In the genomic region with DNA sequence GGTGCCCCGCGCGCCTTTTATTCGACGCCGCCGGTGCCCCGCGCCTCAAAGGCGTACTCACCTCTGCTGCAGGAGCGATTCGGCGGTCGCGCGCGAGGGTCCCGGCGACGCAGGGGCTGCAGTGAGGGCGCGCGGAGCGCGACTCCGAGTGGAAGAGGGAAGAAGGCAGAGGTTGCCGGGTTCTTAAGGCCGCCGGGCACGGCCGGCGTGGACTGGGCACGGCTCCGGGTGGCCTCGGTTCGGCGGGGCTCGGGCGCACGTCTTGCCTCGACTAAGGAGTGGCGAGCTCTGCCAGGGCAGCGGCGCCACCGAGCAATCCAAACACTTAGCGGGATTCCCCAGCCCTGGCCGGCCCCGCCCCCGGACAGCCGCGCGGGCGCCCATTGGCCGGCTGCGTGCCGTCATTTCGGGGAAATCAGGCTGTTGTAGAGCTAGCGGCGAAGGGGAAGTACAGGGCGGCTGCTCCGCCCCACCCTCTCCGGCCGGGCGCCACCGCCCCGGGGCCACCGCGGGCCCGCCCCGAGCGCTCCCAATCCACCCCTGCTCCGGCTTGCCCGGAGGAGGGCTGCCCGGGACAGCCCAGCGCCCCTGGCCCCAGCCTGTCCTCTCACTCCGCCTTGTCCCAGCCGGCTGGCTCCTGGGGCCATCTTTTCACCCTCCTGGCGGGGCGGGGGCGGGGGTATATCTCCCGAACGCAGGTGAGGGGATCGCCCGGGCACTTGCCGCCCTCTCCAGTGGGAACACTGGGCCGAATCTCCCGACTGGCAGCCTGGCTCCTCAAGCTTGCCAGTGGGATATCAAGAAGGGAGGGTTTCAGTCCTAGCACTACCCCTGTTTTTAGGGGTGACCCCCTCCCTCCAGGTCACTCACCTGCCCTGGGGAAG, we compare ENCODE assay signal across 1 cellular context.
A peak's percentile ranks its signal among the peaks of the same experiment; 100 is the strongest.
TF ChIP-seq lines count a peak whose summit lies in the region.

A gene with protein sequence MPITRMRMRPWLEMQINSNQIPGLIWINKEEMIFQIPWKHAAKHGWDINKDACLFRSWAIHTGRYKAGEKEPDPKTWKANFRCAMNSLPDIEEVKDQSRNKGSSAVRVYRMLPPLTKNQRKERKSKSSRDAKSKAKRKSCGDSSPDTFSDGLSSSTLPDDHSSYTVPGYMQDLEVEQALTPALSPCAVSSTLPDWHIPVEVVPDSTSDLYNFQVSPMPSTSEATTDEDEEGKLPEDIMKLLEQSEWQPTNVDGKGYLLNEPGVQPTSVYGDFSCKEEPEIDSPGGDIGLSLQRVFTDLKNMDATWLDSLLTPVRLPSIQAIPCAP (minus strand): TSS at position 290 of the 884 bp plus-strand sequence. CDS start 1,295 bp downstream, outside the sequence.

TF ChIP-seq in GM12878, 131 proteins besides CTCF, POLR2A, EP300 and RAD21 (continued from another document and continues in another):
- TF ChIP-seq, protein P1, sequence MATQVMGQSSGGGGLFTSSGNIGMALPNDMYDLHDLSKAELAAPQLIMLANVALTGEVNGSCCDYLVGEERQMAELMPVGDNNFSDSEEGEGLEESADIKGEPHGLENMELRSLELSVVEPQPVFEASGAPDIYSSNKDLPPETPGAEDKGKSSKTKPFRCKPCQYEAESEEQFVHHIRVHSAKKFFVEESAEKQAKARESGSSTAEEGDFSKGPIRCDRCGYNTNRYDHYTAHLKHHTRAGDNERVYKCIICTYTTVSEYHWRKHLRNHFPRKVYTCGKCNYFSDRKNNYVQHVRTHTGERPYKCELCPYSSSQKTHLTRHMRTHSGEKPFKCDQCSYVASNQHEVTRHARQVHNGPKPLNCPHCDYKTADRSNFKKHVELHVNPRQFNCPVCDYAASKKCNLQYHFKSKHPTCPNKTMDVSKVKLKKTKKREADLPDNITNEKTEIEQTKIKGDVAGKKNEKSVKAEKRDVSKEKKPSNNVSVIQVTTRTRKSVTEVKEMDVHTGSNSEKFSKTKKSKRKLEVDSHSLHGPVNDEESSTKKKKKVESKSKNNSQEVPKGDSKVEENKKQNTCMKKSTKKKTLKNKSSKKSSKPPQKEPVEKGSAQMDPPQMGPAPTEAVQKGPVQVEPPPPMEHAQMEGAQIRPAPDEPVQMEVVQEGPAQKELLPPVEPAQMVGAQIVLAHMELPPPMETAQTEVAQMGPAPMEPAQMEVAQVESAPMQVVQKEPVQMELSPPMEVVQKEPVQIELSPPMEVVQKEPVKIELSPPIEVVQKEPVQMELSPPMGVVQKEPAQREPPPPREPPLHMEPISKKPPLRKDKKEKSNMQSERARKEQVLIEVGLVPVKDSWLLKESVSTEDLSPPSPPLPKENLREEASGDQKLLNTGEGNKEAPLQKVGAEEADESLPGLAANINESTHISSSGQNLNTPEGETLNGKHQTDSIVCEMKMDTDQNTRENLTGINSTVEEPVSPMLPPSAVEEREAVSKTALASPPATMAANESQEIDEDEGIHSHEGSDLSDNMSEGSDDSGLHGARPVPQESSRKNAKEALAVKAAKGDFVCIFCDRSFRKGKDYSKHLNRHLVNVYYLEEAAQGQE (IDR thresholded peaks at IDR 0.05; ENCODE audit: low read depth, low read length) = no peak
- peak in 1 of 2 experiments; percentile 53; a peak in 1 of 3 replicates for TF ChIP-seq EGR1 (IDR thresholded peaks at IDR 0.05; ENCODE audit: borderline replicate concordance in 1 of 2, low read depth in 2 of 2, low read length in 2 of 2)
- no peak for TF ChIP-seq SUPT20H (IDR thresholded peaks at IDR 0.05; ENCODE audit: borderline replicate concordance, control insufficient read depth, low read depth, low read length)
- TF ChIP-seq CHD2 (IDR thresholded peaks at IDR 0.05; ENCODE audit: borderline replicate concordance, low read depth, low read length) = 0 out of 2 replicates have a peak, but pooled peaks have one; percentile 6
- TF ChIP-seq WRNIP1 (IDR thresholded peaks at IDR 0.05; ENCODE audit: borderline replicate concordance, low read depth, low read length) = no peak
- TF ChIP-seq NRF1 (conservative IDR thresholded peaks at IDR 0.05; ENCODE audit: low read depth, low read length) = no peak
- 0 out of 2 replicates have a peak, but pooled peaks have one; percentile 17 for TF ChIP-seq HCFC1 (IDR thresholded peaks at IDR 0.05; ENCODE audit: low read length)
- TF ChIP-seq ZNF217 (IDR thresholded peaks at IDR 0.05) = no peak
- TF ChIP-seq TCF3 (IDR thresholded peaks at IDR 0.05; ENCODE audit: borderline replicate concordance, insufficient read depth, low read depth, low read length) = 0 out of 2 replicates have a peak, but pooled peaks have one; percentile 59
- TF ChIP-seq, protein P2, sequence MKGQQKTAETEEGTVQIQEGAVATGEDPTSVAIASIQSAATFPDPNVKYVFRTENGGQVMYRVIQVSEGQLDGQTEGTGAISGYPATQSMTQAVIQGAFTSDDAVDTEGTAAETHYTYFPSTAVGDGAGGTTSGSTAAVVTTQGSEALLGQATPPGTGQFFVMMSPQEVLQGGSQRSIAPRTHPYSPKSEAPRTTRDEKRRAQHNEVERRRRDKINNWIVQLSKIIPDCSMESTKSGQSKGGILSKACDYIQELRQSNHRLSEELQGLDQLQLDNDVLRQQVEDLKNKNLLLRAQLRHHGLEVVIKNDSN (IDR thresholded peaks at IDR 0.05; ENCODE audit: borderline replicate concordance, extremely low read length, insufficient read depth, low read depth, low read length) = peak; percentile 22
- peak; percentile 40; the same call in 1 of the 2 replicates for TF ChIP-seq PKNOX1 (IDR thresholded peaks at IDR 0.05)
- no peak for TF ChIP-seq IRF4 (IDR thresholded peaks at IDR 0.05; ENCODE audit: low read depth, low read length)
- TF ChIP-seq, protein P3, sequence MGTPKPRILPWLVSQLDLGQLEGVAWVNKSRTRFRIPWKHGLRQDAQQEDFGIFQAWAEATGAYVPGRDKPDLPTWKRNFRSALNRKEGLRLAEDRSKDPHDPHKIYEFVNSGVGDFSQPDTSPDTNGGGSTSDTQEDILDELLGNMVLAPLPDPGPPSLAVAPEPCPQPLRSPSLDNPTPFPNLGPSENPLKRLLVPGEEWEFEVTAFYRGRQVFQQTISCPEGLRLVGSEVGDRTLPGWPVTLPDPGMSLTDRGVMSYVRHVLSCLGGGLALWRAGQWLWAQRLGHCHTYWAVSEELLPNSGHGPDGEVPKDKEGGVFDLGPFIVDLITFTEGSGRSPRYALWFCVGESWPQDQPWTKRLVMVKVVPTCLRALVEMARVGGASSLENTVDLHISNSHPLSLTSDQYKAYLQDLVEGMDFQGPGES (IDR thresholded peaks at IDR 0.05) = no peak
- TF ChIP-seq RCOR1 (conservative IDR thresholded peaks at IDR 0.05; ENCODE audit: low read depth, low read length) = no peak
- TF ChIP-seq TCF12 (IDR thresholded peaks at IDR 0.05; ENCODE audit: low read depth, low read length) = peak; percentile 32; the same call in 1 of the 2 replicates
- TF ChIP-seq KLF5 (IDR thresholded peaks at IDR 0.05; ENCODE audit: partially characterized antibody) = peak; percentile 87
- TF ChIP-seq, protein P4, sequence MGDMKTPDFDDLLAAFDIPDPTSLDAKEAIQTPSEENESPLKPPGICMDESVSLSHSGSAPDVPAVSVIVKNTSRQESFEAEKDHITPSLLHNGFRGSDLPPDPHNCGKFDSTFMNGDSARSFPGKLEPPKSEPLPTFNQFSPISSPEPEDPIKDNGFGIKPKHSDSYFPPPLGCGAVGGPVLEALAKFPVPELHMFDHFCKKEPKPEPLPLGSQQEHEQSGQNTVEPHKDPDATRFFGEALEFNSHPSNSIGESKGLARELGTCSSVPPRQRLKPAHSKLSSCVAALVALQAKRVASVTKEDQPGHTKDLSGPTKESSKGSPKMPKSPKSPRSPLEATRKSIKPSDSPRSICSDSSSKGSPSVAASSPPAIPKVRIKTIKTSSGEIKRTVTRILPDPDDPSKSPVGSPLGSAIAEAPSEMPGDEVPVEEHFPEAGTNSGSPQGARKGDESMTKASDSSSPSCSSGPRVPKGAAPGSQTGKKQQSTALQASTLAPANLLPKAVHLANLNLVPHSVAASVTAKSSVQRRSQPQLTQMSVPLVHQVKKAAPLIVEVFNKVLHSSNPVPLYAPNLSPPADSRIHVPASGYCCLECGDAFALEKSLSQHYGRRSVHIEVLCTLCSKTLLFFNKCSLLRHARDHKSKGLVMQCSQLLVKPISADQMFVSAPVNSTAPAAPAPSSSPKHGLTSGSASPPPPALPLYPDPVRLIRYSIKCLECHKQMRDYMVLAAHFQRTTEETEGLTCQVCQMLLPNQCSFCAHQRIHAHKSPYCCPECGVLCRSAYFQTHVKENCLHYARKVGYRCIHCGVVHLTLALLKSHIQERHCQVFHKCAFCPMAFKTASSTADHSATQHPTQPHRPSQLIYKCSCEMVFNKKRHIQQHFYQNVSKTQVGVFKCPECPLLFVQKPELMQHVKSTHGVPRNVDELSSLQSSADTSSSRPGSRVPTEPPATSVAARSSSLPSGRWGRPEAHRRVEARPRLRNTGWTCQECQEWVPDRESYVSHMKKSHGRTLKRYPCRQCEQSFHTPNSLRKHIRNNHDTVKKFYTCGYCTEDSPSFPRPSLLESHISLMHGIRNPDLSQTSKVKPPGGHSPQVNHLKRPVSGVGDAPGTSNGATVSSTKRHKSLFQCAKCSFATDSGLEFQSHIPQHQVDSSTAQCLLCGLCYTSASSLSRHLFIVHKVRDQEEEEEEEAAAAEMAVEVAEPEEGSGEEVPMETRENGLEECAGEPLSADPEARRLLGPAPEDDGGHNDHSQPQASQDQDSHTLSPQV (IDR thresholded peaks at IDR 0.05) = no peak
- TF ChIP-seq BACH1 (IDR thresholded peaks at IDR 0.05; ENCODE audit: borderline replicate concordance) = peak; percentile 28
- TF ChIP-seq, protein P5, sequence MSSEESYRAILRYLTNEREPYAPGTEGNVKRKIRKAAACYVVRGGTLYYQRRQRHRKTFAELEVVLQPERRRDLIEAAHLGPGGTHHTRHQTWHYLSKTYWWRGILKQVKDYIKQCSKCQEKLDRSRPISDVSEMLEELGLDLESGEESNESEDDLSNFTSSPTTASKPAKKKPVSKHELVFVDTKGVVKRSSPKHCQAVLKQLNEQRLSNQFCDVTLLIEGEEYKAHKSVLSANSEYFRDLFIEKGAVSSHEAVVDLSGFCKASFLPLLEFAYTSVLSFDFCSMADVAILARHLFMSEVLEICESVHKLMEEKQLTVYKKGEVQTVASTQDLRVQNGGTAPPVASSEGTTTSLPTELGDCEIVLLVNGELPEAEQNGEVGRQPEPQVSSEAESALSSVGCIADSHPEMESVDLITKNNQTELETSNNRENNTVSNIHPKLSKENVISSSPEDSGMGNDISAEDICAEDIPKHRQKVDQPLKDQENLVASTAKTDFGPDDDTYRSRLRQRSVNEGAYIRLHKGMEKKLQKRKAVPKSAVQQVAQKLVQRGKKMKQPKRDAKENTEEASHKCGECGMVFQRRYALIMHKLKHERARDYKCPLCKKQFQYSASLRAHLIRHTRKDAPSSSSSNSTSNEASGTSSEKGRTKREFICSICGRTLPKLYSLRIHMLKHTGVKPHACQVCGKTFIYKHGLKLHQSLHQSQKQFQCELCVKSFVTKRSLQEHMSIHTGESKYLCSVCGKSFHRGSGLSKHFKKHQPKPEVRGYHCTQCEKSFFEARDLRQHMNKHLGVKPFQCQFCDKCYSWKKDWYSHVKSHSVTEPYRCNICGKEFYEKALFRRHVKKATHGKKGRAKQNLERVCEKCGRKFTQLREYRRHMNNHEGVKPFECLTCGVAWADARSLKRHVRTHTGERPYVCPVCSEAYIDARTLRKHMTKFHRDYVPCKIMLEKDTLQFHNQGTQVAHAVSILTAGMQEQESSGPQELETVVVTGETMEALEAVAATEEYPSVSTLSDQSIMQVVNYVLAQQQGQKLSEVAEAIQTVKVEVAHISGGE (CRISPR knock-in tag; IDR thresholded peaks at IDR 0.05) = 0 out of 2 replicates have a peak, but pooled peaks have one; percentile 22
- TF ChIP-seq SMAD5 (IDR thresholded peaks at IDR 0.05; ENCODE audit: low read depth) = peak; percentile 90
- peak; percentile 46 to 57 for TF ChIP-seq IKZF2 (IDR thresholded peaks at IDR 0.05)
- no peak; the same call in 1 of the 2 replicates for TF ChIP-seq RB1 (IDR thresholded peaks at IDR 0.05; ENCODE audit: borderline replicate concordance)
- no peak for TF ChIP-seq PAX8 (IDR thresholded peaks at IDR 0.05)
- TF ChIP-seq SMC3 (IDR thresholded peaks at IDR 0.05; ENCODE audit: borderline replicate concordance, low read length) = no peak
- peak; percentile 12; the same call in 1 of the 2 replicates for TF ChIP-seq NBN (IDR thresholded peaks at IDR 0.05)
- TF ChIP-seq IKZF1 (conservative IDR thresholded peaks at IDR 0.05) = peak; percentile 83
- peak; percentile 83 for TF ChIP-seq NR2F1 (conservative IDR thresholded peaks at IDR 0.05)
- peak; percentile 64; the same call in 1 of the 2 replicates for TF ChIP-seq RFX5 (IDR thresholded peaks at IDR 0.05; ENCODE audit: low read depth, low read length)
- TF ChIP-seq SUZ12 (IDR thresholded peaks at IDR 0.05; ENCODE audit: unreplicated experiment) = no peak
- TF ChIP-seq ZNF687 (IDR thresholded peaks at IDR 0.05) = peak; percentile 84
- TF ChIP-seq FOXM1 (IDR thresholded peaks at IDR 0.05; ENCODE audit: low read depth, low read length) = no peak
- 0 out of 2 replicates have a peak, but pooled peaks have one; percentile 60 for TF ChIP-seq ZNF207 (IDR thresholded peaks at IDR 0.05; ENCODE audit: borderline replicate concordance)
